In the genomic region with DNA sequence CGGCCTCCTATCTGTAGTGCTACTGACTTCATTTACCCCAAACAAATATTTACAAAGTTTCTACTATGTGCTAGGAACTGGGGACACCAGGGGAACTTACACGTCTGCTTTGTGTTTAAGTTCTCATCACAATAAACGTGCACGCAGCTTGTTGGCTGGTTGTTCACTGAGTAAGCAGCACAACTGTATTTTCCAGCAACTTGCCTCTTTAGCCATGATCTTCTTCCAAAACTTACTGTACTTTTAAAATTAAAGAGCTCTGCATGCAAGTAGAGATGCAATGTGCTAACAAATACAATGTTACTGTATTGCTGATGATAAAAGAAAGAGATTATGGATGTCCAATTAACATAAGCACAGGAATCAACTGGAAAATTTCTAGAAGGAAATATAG, we compare ENCODE assay signal across 1 cellular context.
TF ChIP-seq lines count a peak whose summit lies in the region.

No MANE protein-coding gene starts in this region.

TF ChIP-seq in HCT116, 20 proteins besides CTCF, POLR2A, EP300 and RAD21 (continued from another document):
- TF ChIP-seq, protein P1, sequence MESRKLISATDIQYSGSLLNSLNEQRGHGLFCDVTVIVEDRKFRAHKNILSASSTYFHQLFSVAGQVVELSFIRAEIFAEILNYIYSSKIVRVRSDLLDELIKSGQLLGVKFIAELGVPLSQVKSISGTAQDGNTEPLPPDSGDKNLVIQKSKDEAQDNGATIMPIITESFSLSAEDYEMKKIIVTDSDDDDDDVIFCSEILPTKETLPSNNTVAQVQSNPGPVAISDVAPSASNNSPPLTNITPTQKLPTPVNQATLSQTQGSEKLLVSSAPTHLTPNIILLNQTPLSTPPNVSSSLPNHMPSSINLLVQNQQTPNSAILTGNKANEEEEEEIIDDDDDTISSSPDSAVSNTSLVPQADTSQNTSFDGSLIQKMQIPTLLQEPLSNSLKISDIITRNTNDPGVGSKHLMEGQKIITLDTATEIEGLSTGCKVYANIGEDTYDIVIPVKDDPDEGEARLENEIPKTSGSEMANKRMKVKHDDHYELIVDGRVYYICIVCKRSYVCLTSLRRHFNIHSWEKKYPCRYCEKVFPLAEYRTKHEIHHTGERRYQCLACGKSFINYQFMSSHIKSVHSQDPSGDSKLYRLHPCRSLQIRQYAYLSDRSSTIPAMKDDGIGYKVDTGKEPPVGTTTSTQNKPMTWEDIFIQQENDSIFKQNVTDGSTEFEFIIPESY (IDR thresholded peaks at IDR 0.05; ENCODE audit: extremely low read depth, insufficient replicate concordance, low read length): no peak
- no peak for TF ChIP-seq CEBPB (IDR thresholded peaks at IDR 0.05; ENCODE audit: low read depth)
TF ChIP-seq in HCT116: peak in this region for 0.
